8 cellular contexts compared by ENCODE assay signal in the genomic region with DNA sequence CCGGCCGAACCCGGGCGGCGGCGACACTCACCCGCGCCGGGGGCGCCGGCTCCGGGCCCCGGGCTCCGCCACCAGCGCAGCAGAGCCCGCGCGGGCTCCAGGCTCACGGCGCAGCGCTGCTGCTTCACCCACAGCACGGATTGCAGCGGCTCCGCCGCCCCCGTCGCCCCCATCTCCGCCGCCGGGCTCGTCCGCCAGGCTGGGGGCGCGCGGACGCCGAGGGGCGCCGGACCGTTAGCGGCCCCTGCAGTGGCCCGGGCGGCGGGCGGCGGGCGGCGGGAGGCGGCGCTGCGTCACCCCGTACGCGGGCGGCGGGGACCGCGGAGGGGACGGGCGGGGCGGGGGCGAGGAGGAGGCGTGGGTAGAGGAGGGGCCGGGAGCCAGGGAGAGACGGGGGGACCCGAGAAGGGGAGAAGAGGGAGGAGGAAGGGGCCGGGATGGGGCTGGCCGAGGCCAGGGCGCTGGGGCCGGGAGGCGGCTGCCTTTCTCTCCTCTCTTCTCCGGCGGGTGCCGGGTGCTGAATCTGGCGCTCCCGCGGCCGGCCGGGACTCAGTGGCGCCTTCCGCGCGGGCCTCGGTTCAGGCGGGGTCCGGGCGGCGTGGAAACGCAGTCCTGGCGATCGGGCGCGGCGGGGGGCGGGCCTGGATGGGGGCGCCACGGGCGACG. TPM values are rescaled to one million over a fixed set of nuclear protein-coding genes. Genes with fewer than 3 reads are reported as not detected.
A peak's percentile ranks its signal among the peaks of the same experiment; 100 is the strongest.
DNase-seq lines count a peak whose midpoint lies in the region; ATAC-seq lines count a peak whose summit lies in the region.

A gene with protein sequence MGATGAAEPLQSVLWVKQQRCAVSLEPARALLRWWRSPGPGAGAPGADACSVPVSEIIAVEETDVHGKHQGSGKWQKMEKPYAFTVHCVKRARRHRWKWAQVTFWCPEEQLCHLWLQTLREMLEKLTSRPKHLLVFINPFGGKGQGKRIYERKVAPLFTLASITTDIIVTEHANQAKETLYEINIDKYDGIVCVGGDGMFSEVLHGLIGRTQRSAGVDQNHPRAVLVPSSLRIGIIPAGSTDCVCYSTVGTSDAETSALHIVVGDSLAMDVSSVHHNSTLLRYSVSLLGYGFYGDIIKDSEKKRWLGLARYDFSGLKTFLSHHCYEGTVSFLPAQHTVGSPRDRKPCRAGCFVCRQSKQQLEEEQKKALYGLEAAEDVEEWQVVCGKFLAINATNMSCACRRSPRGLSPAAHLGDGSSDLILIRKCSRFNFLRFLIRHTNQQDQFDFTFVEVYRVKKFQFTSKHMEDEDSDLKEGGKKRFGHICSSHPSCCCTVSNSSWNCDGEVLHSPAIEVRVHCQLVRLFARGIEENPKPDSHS (minus strand): TSS at position 277 of the 666 bp plus-strand sequence. CDS start 104 bp downstream, at position 173.

- H3K27me3 ChIP-seq in NT2/D1 (ENCODE audit: insufficient read depth, insufficient read length) = no peaks in the 10 kb centered on the region

- H3K9ac ChIP-seq in NT2/D1 (ENCODE audit: insufficient read length, low read depth) = peak within 1 kb of the TSS; percentile 79

- H3K4me1 ChIP-seq in NT2/D1 (ENCODE audit: insufficient read depth, insufficient read length) = peaks cover 16% of the 10 kb centered on the region

- in situ Hi-C loops in G401 (cut with HindIII; ENCODE audit: low sequenced_read_pairs) = no loop called here

- peak within 1 kb of the TSS; percentile 34 for H3K27ac ChIP-seq in epithelial cell of prostate

- peak within 1 kb of the TSS; percentile 67 for H3K4me3 ChIP-seq in NT2/D1 (ENCODE audit: insufficient read length, low read depth)

- DNase-seq in G401 (ENCODE audit: low spot score) (peak; percentile 77), NT2/D1 (ENCODE audit: low read depth, low spot score) (no peak), activated T-cell treated with anti-CD3 and anti-CD28 coated beads for 4 hours (peak; percentile 51), epithelial cell of prostate (ENCODE audit: low read depth, low spot score) (no peak), midbrain (lab: John Stamatoyannopoulos, UW) (peak; percentile 81), SW 1271 (lab: John Stamatoyannopoulos, UW) (no peak)
- peak; percentile 64 for DNase-seq in stimulated activated naive CD4-positive, alpha-beta T cell treated with Interleukin-2 at 50 U/mL for 16 hours (lab: John Stamatoyannopoulos, UW)

- ATAC-seq in HG02571 (IDR thresholded peaks at IDR 0.05; ENCODE audit: unreplicated experiment) = peak; percentile 49

- peaks cover 11% of the 10 kb centered on the region for H3K36me3 ChIP-seq in NT2/D1 (ENCODE audit: insufficient read depth, insufficient read length, low read length)

- no peaks in the 10 kb centered on the region for H3K9me3 ChIP-seq in NT2/D1 (ENCODE audit: insufficient read depth, low read length)

RNA-seq across cellular contexts. Expression of the gene that starts here (rescaled TPM):
- 50.3 and 70.0 TPM in 2 replicates for total RNA-seq in G401 (2014; rRNA removed; shearing (Covaris generic))

Comparison
In these comparisons a context has a peak if more than half of its experiments do, and no peak if none do; other contexts are left out.
1. DNase-seq: peak in G401 (single experiment), activated T-cell treated with anti-CD3 and anti-CD28 coated beads for 4 hours (single experiment), midbrain (single experiment) and stimulated activated naive CD4-positive, alpha-beta T cell treated with Interleukin-2 at 50 U/mL for 16 hours (single experiment); none in NT2/D1 (single experiment), epithelial cell of prostate (single experiment) and SW 1271 (0 of 2).